In the genomic region with DNA sequence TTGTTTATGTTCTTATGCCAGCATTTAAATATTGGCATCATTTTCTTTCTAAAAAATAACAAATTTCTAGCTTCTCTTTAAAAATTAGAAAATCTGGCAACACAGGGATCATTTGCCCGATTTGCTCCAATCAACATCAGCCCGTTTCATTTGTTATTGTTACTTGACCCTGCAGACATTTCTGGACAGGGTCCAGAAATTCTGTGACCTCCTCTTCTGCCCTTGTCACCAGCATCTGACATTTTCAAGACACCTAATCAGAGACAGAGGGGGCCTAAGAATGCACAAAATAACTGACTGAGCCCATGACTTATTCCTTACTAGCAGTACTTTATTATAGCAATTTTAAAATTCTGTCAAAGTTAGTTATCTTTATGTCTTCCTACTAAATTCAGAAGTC, we compare ENCODE assay signal across 2 cellular contexts.
A peak's percentile ranks its signal among the peaks of the same experiment; 100 is the strongest.
TF ChIP-seq lines count a peak whose summit lies in the region.

No MANE protein-coding gene starts in this region.

TF ChIP-seq in SK-N-SH, 30 proteins besides CTCF, POLR2A, EP300 and RAD21 (continued from another document):
- 0 out of 2 replicates have a peak, but pooled peaks have one; percentile 10 for TF ChIP-seq NFIC (IDR thresholded peaks at IDR 0.05; ENCODE audit: borderline replicate concordance)
TF ChIP-seq in SK-N-SH: peak in this region for 2.

TF ChIP-seq in SK-N-SH treated with all-trans-retinoic acid at 6 μM for 48 hours, 23 proteins besides CTCF, POLR2A, EP300 and RAD21 (continued from another document):
- TF ChIP-seq GLIS3 (CRISPR knock-in tag; IDR thresholded peaks at IDR 0.05) (no peak), RARB (CRISPR knock-in tag; IDR thresholded peaks at IDR 0.05) (no peak), SNAI2 (CRISPR knock-in tag; IDR thresholded peaks at IDR 0.05) (no peak), ZFP30 (CRISPR knock-in tag; IDR thresholded peaks at IDR 0.05) (no peak), POU6F1 (CRISPR knock-in tag; IDR thresholded peaks at IDR 0.05; ENCODE audit: borderline replicate concordance, low read depth) (no peak), ZNF565 (CRISPR knock-in tag; conservative IDR thresholded peaks at IDR 0.05; ENCODE audit: low read depth) (no peak), CSDC2 (CRISPR knock-in tag; IDR thresholded peaks at IDR 0.05) (no peak), CREB5 (CRISPR knock-in tag; IDR thresholded peaks at IDR 0.05; ENCODE audit: low read depth) (no peak), TCF4 (CRISPR knock-in tag; IDR thresholded peaks at IDR 0.05; ENCODE audit: borderline replicate concordance) (no peak), ZNF70 (CRISPR knock-in tag; IDR thresholded peaks at IDR 0.05) (no peak), OSR1 (CRISPR knock-in tag; IDR thresholded peaks at IDR 0.05) (no peak), BACH2 (CRISPR knock-in tag; IDR thresholded peaks at IDR 0.05; ENCODE audit: borderline replicate concordance) (no peak), ESRRG (CRISPR knock-in tag; IDR thresholded peaks at IDR 0.05) (no peak), ZFP3 (CRISPR knock-in tag; IDR thresholded peaks at IDR 0.05) (no peak), ZNF8 (CRISPR knock-in tag; IDR thresholded peaks at IDR 0.05) (no peak), PPARA (CRISPR knock-in tag; IDR thresholded peaks at IDR 0.05; ENCODE audit: borderline replicate concordance) (no peak)
- TF ChIP-seq, protein P1, sequence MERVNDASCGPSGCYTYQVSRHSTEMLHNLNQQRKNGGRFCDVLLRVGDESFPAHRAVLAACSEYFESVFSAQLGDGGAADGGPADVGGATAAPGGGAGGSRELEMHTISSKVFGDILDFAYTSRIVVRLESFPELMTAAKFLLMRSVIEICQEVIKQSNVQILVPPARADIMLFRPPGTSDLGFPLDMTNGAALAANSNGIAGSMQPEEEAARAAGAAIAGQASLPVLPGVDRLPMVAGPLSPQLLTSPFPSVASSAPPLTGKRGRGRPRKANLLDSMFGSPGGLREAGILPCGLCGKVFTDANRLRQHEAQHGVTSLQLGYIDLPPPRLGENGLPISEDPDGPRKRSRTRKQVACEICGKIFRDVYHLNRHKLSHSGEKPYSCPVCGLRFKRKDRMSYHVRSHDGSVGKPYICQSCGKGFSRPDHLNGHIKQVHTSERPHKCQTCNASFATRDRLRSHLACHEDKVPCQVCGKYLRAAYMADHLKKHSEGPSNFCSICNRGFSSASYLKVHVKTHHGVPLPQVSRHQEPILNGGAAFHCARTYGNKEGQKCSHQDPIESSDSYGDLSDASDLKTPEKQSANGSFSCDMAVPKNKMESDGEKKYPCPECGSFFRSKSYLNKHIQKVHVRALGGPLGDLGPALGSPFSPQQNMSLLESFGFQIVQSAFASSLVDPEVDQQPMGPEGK (CRISPR knock-in tag; IDR thresholded peaks at IDR 0.05; ENCODE audit: borderline replicate concordance): no peak
- TF ChIP-seq, protein P2, sequence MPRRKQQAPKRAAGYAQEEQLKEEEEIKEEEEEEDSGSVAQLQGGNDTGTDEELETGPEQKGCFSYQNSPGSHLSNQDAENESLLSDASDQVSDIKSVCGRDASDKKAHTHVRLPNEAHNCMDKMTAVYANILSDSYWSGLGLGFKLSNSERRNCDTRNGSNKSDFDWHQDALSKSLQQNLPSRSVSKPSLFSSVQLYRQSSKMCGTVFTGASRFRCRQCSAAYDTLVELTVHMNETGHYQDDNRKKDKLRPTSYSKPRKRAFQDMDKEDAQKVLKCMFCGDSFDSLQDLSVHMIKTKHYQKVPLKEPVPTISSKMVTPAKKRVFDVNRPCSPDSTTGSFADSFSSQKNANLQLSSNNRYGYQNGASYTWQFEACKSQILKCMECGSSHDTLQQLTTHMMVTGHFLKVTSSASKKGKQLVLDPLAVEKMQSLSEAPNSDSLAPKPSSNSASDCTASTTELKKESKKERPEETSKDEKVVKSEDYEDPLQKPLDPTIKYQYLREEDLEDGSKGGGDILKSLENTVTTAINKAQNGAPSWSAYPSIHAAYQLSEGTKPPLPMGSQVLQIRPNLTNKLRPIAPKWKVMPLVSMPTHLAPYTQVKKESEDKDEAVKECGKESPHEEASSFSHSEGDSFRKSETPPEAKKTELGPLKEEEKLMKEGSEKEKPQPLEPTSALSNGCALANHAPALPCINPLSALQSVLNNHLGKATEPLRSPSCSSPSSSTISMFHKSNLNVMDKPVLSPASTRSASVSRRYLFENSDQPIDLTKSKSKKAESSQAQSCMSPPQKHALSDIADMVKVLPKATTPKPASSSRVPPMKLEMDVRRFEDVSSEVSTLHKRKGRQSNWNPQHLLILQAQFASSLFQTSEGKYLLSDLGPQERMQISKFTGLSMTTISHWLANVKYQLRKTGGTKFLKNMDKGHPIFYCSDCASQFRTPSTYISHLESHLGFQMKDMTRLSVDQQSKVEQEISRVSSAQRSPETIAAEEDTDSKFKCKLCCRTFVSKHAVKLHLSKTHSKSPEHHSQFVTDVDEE (CRISPR knock-in tag; IDR thresholded peaks at IDR 0.05): no peak
- TF ChIP-seq, protein P3, sequence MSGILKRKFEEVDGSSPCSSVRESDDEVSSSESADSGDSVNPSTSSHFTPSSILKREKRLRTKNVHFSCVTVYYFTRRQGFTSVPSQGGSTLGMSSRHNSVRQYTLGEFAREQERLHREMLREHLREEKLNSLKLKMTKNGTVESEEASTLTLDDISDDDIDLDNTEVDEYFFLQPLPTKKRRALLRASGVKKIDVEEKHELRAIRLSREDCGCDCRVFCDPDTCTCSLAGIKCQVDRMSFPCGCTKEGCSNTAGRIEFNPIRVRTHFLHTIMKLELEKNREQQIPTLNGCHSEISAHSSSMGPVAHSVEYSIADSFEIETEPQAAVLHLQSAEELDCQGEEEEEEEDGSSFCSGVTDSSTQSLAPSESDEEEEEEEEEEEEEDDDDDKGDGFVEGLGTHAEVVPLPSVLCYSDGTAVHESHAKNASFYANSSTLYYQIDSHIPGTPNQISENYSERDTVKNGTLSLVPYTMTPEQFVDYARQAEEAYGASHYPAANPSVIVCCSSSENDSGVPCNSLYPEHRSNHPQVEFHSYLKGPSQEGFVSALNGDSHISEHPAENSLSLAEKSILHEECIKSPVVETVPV (CRISPR knock-in tag; IDR thresholded peaks at IDR 0.05): no peak
